ENCODE assay signal across 33 cellular contexts in genomic region chr12:68247785-68248184, GRCh38. TPM values are rescaled to one million over a fixed set of nuclear protein-coding genes. Genes with fewer than 3 reads are reported as not detected.
A peak's percentile ranks its signal among the peaks of the same experiment; 100 is the strongest.
DNase-seq lines count a peak whose midpoint lies in the region; ATAC-seq, FAIRE-seq and TF ChIP-seq lines count a peak whose summit lies in the region.
"Had no signal": no experiment of that assay in that cellular context is flagged by ENCODE, and none has a peak within 500 bp of the region (broad histone marks: within the 10 kb centered on the region; RNA-seq: fewer than 3 reads in every experiment).

No MANE protein-coding gene starts in this region.

- TF ChIP-seq EP300 in A549 (IDR thresholded peaks at IDR 0.05) (no peak), K562 (IDR thresholded peaks at IDR 0.05; ENCODE audit: low read length) (no peak)

- peaks cover 5% of the 10 kb centered on the region for H3K4me1 Mint-ChIP-seq in activated T-helper 2 cell treated with anti-CD3 and anti-CD28 coated beads, Interferon-gamma antibody, Interleukin-2, Interleukin-4, amounts not matched to agents 10 μg/mL and 5 μg/mL and 100 μg/mL, durations not matched to agents 14 hours and 24 hours and 36 hours (ENCODE audit: low read depth)
- H3K4me1 Mint-ChIP-seq: CD14-positive monocyte; CD4-positive, CD25-positive, alpha-beta regulatory T cell; CD8-positive, alpha-beta memory T cell had no signal

- in situ Hi-C loops in K562 (cut with MboI): no loop called here

- H3K36me3 Mint-ChIP-seq in activated T-helper 2 cell treated with anti-CD3 and anti-CD28 coated beads, Interferon-gamma antibody, Interleukin-2, Interleukin-4, amounts not matched to agents 10 μg/mL and 5 μg/mL and 100 μg/mL, durations not matched to agents 14 hours and 24 hours and 36 hours (ENCODE audit: low read depth): peaks cover 2% of the 10 kb centered on the region
- H3K36me3 Mint-ChIP-seq: CD14-positive monocyte; CD4-positive, alpha-beta memory T cell; CD4-positive, CD25-positive, alpha-beta regulatory T cell had no signal

- H3K9me3 Mint-ChIP-seq in activated T-helper 2 cell treated with anti-CD3 and anti-CD28 coated beads, Interferon-gamma antibody, Interleukin-2, Interleukin-4, amounts not matched to agents 10 μg/mL and 5 μg/mL and 100 μg/mL, durations not matched to agents 14 hours and 24 hours and 36 hours: peaks cover 6% of the 10 kb centered on the region
- H3K9me3 Mint-ChIP-seq: CD14-positive monocyte; CD4-positive, alpha-beta memory T cell; CD8-positive, alpha-beta memory T cell had no signal

- no peak for DNase-seq in cardiac muscle cell (ENCODE audit: low read depth in 1 of 2, low spot score in 1 of 2)
- DNase-seq in right cardiac atrium: no peak
- DNase-seq in A549 (ENCODE audit: low read depth in 1 of 2, low spot score in 1 of 2): no peak
- no peak for DNase-seq in K562 (ENCODE audit: extremely low read depth in 1 of 4, low spot score in 3 of 4)
- no peak for DNase-seq in pancreas
- DNase-seq in activated T-helper 2 cell treated with anti-CD3 and anti-CD28 coated beads, Interferon-gamma antibody, Interleukin-2, Interleukin-4, amounts not matched to agents 10 μg/mL and 5 μg/mL and 100 μg/mL, durations not matched to agents 14 hours and 24 hours and 36 hours (ENCODE audit: low spot score): no peak
- DNase-seq: ACHN; BE2C; C1 segment of cervical spinal cord; CD4-positive, alpha-beta memory T cell; CD4-positive, CD25-positive, alpha-beta regulatory T cell; CD8-positive, alpha-beta memory T cell; COR-L47; DMS 273 treated with DMSO at 0.1 percent for 48 hours; DMS153; DMS53; DMS79; DND-41; EL; GDM1 had no signal

- TF ChIP-seq RAD21 in A549 (conservative IDR thresholded peaks at IDR 0.05 in 1 of 2, IDR thresholded peaks at IDR 0.05 in 1 of 2) (no peak), K562 (CRISPR knock-in tag; conservative IDR thresholded peaks at IDR 0.05 in 1 of 2, IDR thresholded peaks at IDR 0.05 in 1 of 2) (no peak)

- H3K4me3 ChIP-seq in cardiac muscle cell: no peak overlapping the region
- no peak overlapping the region for H3K4me3 ChIP-seq in right cardiac atrium (ENCODE audit: low read length)
- H3K4me3 ChIP-seq in A549: no peak overlapping the region
- H3K4me3 ChIP-seq in K562: no peak overlapping the region
- H3K4me3 ChIP-seq in pancreas: no peak overlapping the region
- H3K4me3 ChIP-seq: BLaER1, GM12878 had no signal

- no peaks in the 10 kb centered on the region for H4K20me1 ChIP-seq in K562 (replicated peaks; ENCODE audit: control insufficient read depth, insufficient read depth, low read length)
- H4K20me1 ChIP-seq: BLaER1 had no signal

- no peaks in the 10 kb centered on the region for H3K79me2 ChIP-seq in K562 (ENCODE audit: control insufficient read depth, insufficient read depth, low read length)

- H3K27ac ChIP-seq in cardiac muscle cell (peak overlapping the region; percentile 8), right cardiac atrium (ENCODE audit: low read length) (no peak overlapping the region), A549 (no peak overlapping the region), K562 (ENCODE audit: extremely low read depth, low read depth, low read length) (no peak overlapping the region), pancreas (no peak overlapping the region)
- H3K27ac ChIP-seq: 22Rv1, BLaER1 had no signal

- TF ChIP-seq CTCF in cardiac muscle cell (IDR thresholded peaks at IDR 0.05; ENCODE audit: low read depth, low read length) (no peak), A549 (IDR thresholded peaks at IDR 0.05) (no peak), K562 (IDR thresholded peaks at IDR 0.05 in 2 of 3, conservative IDR thresholded peaks at IDR 0.05 in 1 of 3; ENCODE audit: insufficient read depth in 2 of 3, low read depth in 1 of 3, low read length in 3 of 3) (no peak), pancreas (IDR thresholded peaks at IDR 0.05) (no peak)

- H3K9me3 ChIP-seq in cardiac muscle cell (ENCODE audit: low read depth) (no peaks in the 10 kb centered on the region), right cardiac atrium (ENCODE audit: control insufficient read depth, low read length) (no peaks in the 10 kb centered on the region), A549 (no peaks in the 10 kb centered on the region), K562 (replicated peaks; ENCODE audit: control insufficient read depth, insufficient read depth, low read depth, low read length) (no peaks in the 10 kb centered on the region), pancreas (no peaks in the 10 kb centered on the region)
- H3K9me3 ChIP-seq: BE2C, BLaER1 had no signal

- CTCF ChIA-PET in A549 (lab: Yijun Ruan, JAX) (interaction anchor here (1.1 to 2.5 kb wide), 3 partner anchors 25 to 69 kb away, joined by 3 to 7 read pairs (median 4); no protein-coding TSS in a partner anchor), K562 (lab: Yijun Ruan, JAX; ENCODE audit: low intra/inter-chr PET ratio) (no interaction called here)

- no peaks in the 10 kb centered on the region for H3K9me1 ChIP-seq in K562 (ENCODE audit: control insufficient read depth, insufficient read depth, low read length)

- TF ChIP-seq POLR2A in A549 (IDR thresholded peaks at IDR 0.05; ENCODE audit: low read length) (no peak), K562 (conservative IDR thresholded peaks at IDR 0.05) (no peak)

- ATAC-seq in right cardiac atrium (no peak), A549 (no peak), K562 (no peak), pancreas (no peak), HG03432 (IDR thresholded peaks at IDR 0.05; ENCODE audit: unreplicated experiment) (no peak), HG02970 (IDR thresholded peaks at IDR 0.05; ENCODE audit: low FRiP score, unreplicated experiment) (no peak)
- ATAC-seq: GM12878 had no signal

- no peak overlapping the region for H2AFZ ChIP-seq in K562 (ENCODE audit: low read depth, low read length)

- peaks cover 68% of the 10 kb centered on the region for H3K27me3 Mint-ChIP-seq in activated T-helper 2 cell treated with anti-CD3 and anti-CD28 coated beads, Interferon-gamma antibody, Interleukin-2, Interleukin-4, amounts not matched to agents 10 μg/mL and 5 μg/mL and 100 μg/mL, durations not matched to agents 14 hours and 24 hours and 36 hours (ENCODE audit: low read depth)

- intact Hi-C loops in right cardiac atrium (cut with DNase I): no loop called here
- intact Hi-C loops in K562 (cut with micrococcal nuclease): no loop called here
- intact Hi-C loops in pancreas (cut with DNase I): no loop called here
- intact Hi-C loops in activated T-helper 2 cell treated with anti-CD3 and anti-CD28 coated beads, Interferon-gamma antibody, Interleukin-2, Interleukin-4, amounts not matched to agents 10 μg/mL and 5 μg/mL and 100 μg/mL, durations not matched to agents 14 hours and 24 hours and 36 hours (cut with micrococcal nuclease): no loop called here

- FAIRE-seq in A549 (lab: Jason Lieb, UNC) (no peak), K562 (lab: Jason Lieb, UNC) (no peak), pancreas (lab: Jason Lieb, UNC) (peak; percentile 64)
- FAIRE-seq: GM12892, GM18507 had no signal

- no peak overlapping the region for H3K4me3 Mint-ChIP-seq in activated T-helper 2 cell treated with anti-CD3 and anti-CD28 coated beads, Interferon-gamma antibody, Interleukin-2, Interleukin-4, amounts not matched to agents 10 μg/mL and 5 μg/mL and 100 μg/mL, durations not matched to agents 14 hours and 24 hours and 36 hours (ENCODE audit: low read depth)
- H3K4me3 Mint-ChIP-seq: CD14-positive monocyte; CD4-positive, alpha-beta memory T cell; CD4-positive, CD25-positive, alpha-beta regulatory T cell; CD8-positive, alpha-beta memory T cell had no signal

- H3K27me3 ChIP-seq in cardiac muscle cell (no peaks in the 10 kb centered on the region), right cardiac atrium (ENCODE audit: control insufficient read depth, insufficient read depth) (no peaks in the 10 kb centered on the region), K562 (ENCODE audit: control insufficient read depth in 2 of 2, insufficient read depth in 2 of 2, low read length in 2 of 2) (peaks cover 13 to 27% of the 10 kb centered on the region in 2 experiments; a peak in 3 of 5 replicates), pancreas (no peaks in the 10 kb centered on the region)
- H3K27me3 ChIP-seq: BLaER1 had no signal

- no peak overlapping the region for H3K9ac ChIP-seq in K562 (ENCODE audit: insufficient read depth in 1 of 2, low read depth in 2 of 2, low read length in 2 of 2)
- H3K9ac ChIP-seq: BLaER1 had no signal

- no peak overlapping the region for H3K27ac Mint-ChIP-seq in activated T-helper 2 cell treated with anti-CD3 and anti-CD28 coated beads, Interferon-gamma antibody, Interleukin-2, Interleukin-4, amounts not matched to agents 10 μg/mL and 5 μg/mL and 100 μg/mL, durations not matched to agents 14 hours and 24 hours and 36 hours
- H3K27ac Mint-ChIP-seq: CD14-positive monocyte; CD4-positive, alpha-beta memory T cell; CD4-positive, CD25-positive, alpha-beta regulatory T cell; CD8-positive, alpha-beta memory T cell had no signal

- POLR2A ChIA-PET in A549 (lab: Yijun Ruan, JAX) (no interaction called here), K562 (lab: Yijun Ruan, JAX) (interaction anchor here (1.6 kb wide), 1 partner anchor 9 kb away, joined by 6 read pairs; no protein-coding TSS in a partner anchor)

- H3K4me2 ChIP-seq in A549 (no peak overlapping the region), K562 (ENCODE audit: insufficient read depth, low read length) (no peak overlapping the region)
- H3K4me2 ChIP-seq: BLaER1 had no signal

- no TSS peak for BruUV-seq in K562 (replicated peaks; lab: Mats Ljungman, UMichigan)

- H3K36me3 ChIP-seq in cardiac muscle cell (no peaks in the 10 kb centered on the region), K562 (ENCODE audit: control insufficient read depth, insufficient read depth, low read length) (no peaks in the 10 kb centered on the region), pancreas (no peaks in the 10 kb centered on the region)
- H3K36me3 ChIP-seq: BE2C, BLaER1 had no signal

- H3K4me1 ChIP-seq in cardiac muscle cell (ENCODE audit: low read depth): peaks cover 32% of the 10 kb centered on the region
- H3K4me1 ChIP-seq in right cardiac atrium (ENCODE audit: control insufficient read depth, insufficient read depth, low read length): no peaks in the 10 kb centered on the region
- H3K4me1 ChIP-seq in A549: no peaks in the 10 kb centered on the region
- H3K4me1 ChIP-seq in K562 (replicated peaks in 1 of 2; ENCODE audit: control insufficient read depth in 2 of 2, insufficient read depth in 2 of 2, low read length in 2 of 2): no peaks in the 10 kb centered on the region; a peak in 1 of 5 replicates
- no peaks in the 10 kb centered on the region for H3K4me1 ChIP-seq in pancreas
- H3K4me1 ChIP-seq: BE2C, BLaER1 had no signal

RNA-seq across cellular contexts. Expression of gene IL22, which starts 5.6 kb away (rescaled TPM):
- total RNA-seq in cardiac muscle cell (not detected in 2 replicates), right cardiac atrium (not detected), K562 (2014; rRNA removed) (not detected in 2 replicates), K562 (2014; rRNA removed; fragmentation: Illumina TruSeq; extraction: Trizol) (not detected in 2 replicates), K562 (2015; rRNA removed; fragmentation: Illumina TruSeq; extraction: Trizol) (not detected in 2 replicates), K562 (2021) (not detected in 2 replicates), pancreas (not detected)
- polyA plus RNA-seq in cardiac muscle cell (not detected in 2 replicates), right cardiac atrium (not detected), A549 (2011; rRNA removed) (not detected in 2 replicates), A549 (2017; fragmentation: RNase III; extraction: RNeasy Plus Mini Kit Qiagen cat#74134 plus additional on column Dnase treatment) (not detected in 3 replicates), K562 (2011; rRNA removed) (not detected in 2 replicates), K562 (2014; fragmentation: Illumina TruSeq; extraction: Trizol) (not detected in 2 replicates), K562 (2014; fragmentation: Nextera tagmentation; extraction: Ambion mirVana) (not detected), K562 (2014; rRNA removed) (not detected in 2 replicates), pancreas (not detected)
- polyA plus RNA-seq in A549 (2012; cell fraction: cytosol; rRNA removed): not detected in 2 replicates
- not detected in 2 replicates for polyA plus RNA-seq in A549 (2012; cell fraction: nucleus; rRNA removed)
- not detected in 2 replicates for polyA minus RNA-seq in A549 (2011; rRNA and poly(A)+ RNA removed)
- total RNA-seq in K562 (2011; cell fraction: chromatin; rRNA removed; ENCODE audit: low replicate concordance): not detected in 2 replicates
- not detected in 2 replicates for total RNA-seq in K562 (2011; cell fraction: nucleolus; rRNA removed)
- not detected in 2 replicates for total RNA-seq in K562 (2011; cell fraction: nucleoplasm; rRNA removed)
- not detected in 2 replicates for polyA plus RNA-seq in K562 (2011; cell fraction: cytosol; rRNA removed)
- polyA plus RNA-seq in K562 (2011; cell fraction: nucleus; rRNA removed): not detected in 2 replicates
- not detected in 2 replicates for polyA plus RNA-seq in K562 (2012)
- not detected in 2 replicates for polyA minus RNA-seq in K562 (2011; rRNA and poly(A)+ RNA removed)
- polyA minus RNA-seq in K562 (2011; cell fraction: cytosol; rRNA and poly(A)+ RNA removed): not detected in 2 replicates
- not detected in 2 replicates for polyA minus RNA-seq in K562 (2011; cell fraction: nucleus; rRNA and poly(A)+ RNA removed)
- 0.80 TPM in 1 of 2 replicates, not detected in the other for total RNA-seq in activated T-helper 2 cell treated with anti-CD3 and anti-CD28 coated beads, Interferon-gamma antibody, Interleukin-2, Interleukin-4, amounts not matched to agents 10 μg/mL and 5 μg/mL and 100 μg/mL, durations not matched to agents 14 hours and 24 hours and 36 hours
- total RNA-seq: A172; A673; CD4-positive, alpha-beta memory T cell; CD4-positive, CD25-positive, alpha-beta regulatory T cell; Daoy; G401; GM12878 had no signal
- polyA plus RNA-seq: AG04450; CD14-positive monocyte; CD4-positive, CD25-positive, alpha-beta regulatory T cell; CD8-positive, alpha-beta memory T cell; GM12878 had no signal

RNA-seq across cellular contexts. Expression of gene IL26, which starts 22.2 kb away (rescaled TPM):
- total RNA-seq in cardiac muscle cell (not detected in 2 replicates), right cardiac atrium (not detected), K562 (2014; rRNA removed) (not detected in 2 replicates), K562 (2014; rRNA removed; fragmentation: Illumina TruSeq; extraction: Trizol) (not detected in 2 replicates), K562 (2015; rRNA removed; fragmentation: Illumina TruSeq; extraction: Trizol) (not detected in 2 replicates), K562 (2021) (not detected in 2 replicates), pancreas (not detected)
- polyA plus RNA-seq in cardiac muscle cell (not detected in 2 replicates), right cardiac atrium (not detected), A549 (2011; rRNA removed) (not detected in 2 replicates), A549 (2017; fragmentation: RNase III; extraction: RNeasy Plus Mini Kit Qiagen cat#74134 plus additional on column Dnase treatment) (not detected in 3 replicates), K562 (2011; rRNA removed) (not detected in 2 replicates), K562 (2014; fragmentation: Illumina TruSeq; extraction: Trizol) (not detected in 2 replicates), K562 (2014; fragmentation: Nextera tagmentation; extraction: Ambion mirVana) (not detected), K562 (2014; rRNA removed) (not detected in 2 replicates), pancreas (not detected)
- polyA plus RNA-seq in A549 (2012; cell fraction: cytosol; rRNA removed): not detected in 2 replicates
- not detected in 2 replicates for polyA plus RNA-seq in A549 (2012; cell fraction: nucleus; rRNA removed)
- polyA minus RNA-seq in A549 (2011; rRNA and poly(A)+ RNA removed): not detected in 2 replicates
- not detected in 2 replicates for total RNA-seq in K562 (2011; cell fraction: chromatin; rRNA removed; ENCODE audit: low replicate concordance)
- total RNA-seq in K562 (2011; cell fraction: nucleolus; rRNA removed): not detected in 2 replicates
- total RNA-seq in K562 (2011; cell fraction: nucleoplasm; rRNA removed): not detected in 2 replicates
- polyA plus RNA-seq in K562 (2011; cell fraction: cytosol; rRNA removed): not detected in 2 replicates
- not detected in 2 replicates for polyA plus RNA-seq in K562 (2011; cell fraction: nucleus; rRNA removed)
- not detected in 2 replicates for polyA plus RNA-seq in K562 (2012)
- polyA minus RNA-seq in K562 (2011; rRNA and poly(A)+ RNA removed): not detected in 2 replicates
- not detected in 2 replicates for polyA minus RNA-seq in K562 (2011; cell fraction: cytosol; rRNA and poly(A)+ RNA removed)
- polyA minus RNA-seq in K562 (2011; cell fraction: nucleus; rRNA and poly(A)+ RNA removed): not detected in 2 replicates
- total RNA-seq in activated T-helper 2 cell treated with anti-CD3 and anti-CD28 coated beads, Interferon-gamma antibody, Interleukin-2, Interleukin-4, amounts not matched to agents 10 μg/mL and 5 μg/mL and 100 μg/mL, durations not matched to agents 14 hours and 24 hours and 36 hours: 0.27 and 0.30 TPM in 2 replicates
- total RNA-seq: A172; A673; CD4-positive, alpha-beta memory T cell; CD4-positive, CD25-positive, alpha-beta regulatory T cell; Daoy; G401; GM12878 had no signal
- polyA plus RNA-seq: AG04450, CD14-positive monocyte, GM12878 had no signal
